9 cellular contexts compared by ENCODE assay signal in the genomic region with DNA sequence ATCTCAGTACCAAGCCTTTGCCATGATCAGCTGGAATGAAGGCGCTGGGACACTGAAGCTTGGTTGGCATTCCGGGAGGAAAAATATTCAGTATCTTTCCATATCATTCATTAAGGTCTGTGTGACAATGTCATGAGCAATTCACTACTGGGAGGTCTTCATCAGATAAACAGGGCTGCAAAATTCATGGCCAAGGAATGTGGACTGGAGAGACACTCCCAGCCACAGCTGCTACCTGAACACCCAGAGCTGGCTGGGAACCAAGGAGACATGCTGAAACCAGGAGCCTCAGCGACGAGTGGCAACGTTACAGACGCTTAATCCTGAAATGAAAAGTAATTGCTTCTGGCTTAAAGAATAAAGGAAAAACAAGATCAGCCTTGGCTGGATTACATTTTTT. TPM values are rescaled to one million over a fixed set of nuclear protein-coding genes. Genes with fewer than 3 reads are reported as not detected.
DNase-seq lines count a peak whose midpoint lies in the region; ATAC-seq and TF ChIP-seq lines count a peak whose summit lies in the region.
"Had no signal": no experiment of that assay in that cellular context is flagged by ENCODE, and none has a peak within 500 bp of the region (broad histone marks: within the 10 kb centered on the region; RNA-seq: fewer than 3 reads in every experiment).

No MANE protein-coding gene starts in this region.

- H3K79me2 ChIP-seq in PC-9 (ENCODE audit: low read depth) (no peaks in the 10 kb centered on the region), fibroblast of lung (ENCODE audit: control insufficient read depth, insufficient read depth, low read length) (no peaks in the 10 kb centered on the region)

- TF ChIP-seq CTCF in PC-9 (conservative IDR thresholded peaks at IDR 0.05): no peak
- TF ChIP-seq CTCF in fibroblast of lung (conservative IDR thresholded peaks at IDR 0.05 in 1 of 2, IDR thresholded peaks at IDR 0.05 in 1 of 2; ENCODE audit: low read depth in 1 of 2, low read length in 2 of 2): no peak
- TF ChIP-seq CTCF in dorsolateral prefrontal cortex (IDR thresholded peaks at IDR 0.05 in 54 of 56, conservative IDR thresholded peaks at IDR 0.05 in 2 of 56; ENCODE audit: low read depth in 1 of 56, partially characterized antibody in 56 of 56): no peak

- DNase-seq in H4 (ENCODE audit: low spot score) (peak; percentile 48), PC-9 (peak; percentile 86 to 98), fibroblast of lung (ENCODE audit: low read depth in 2 of 2) (peak in 1 of 2 donors; percentile 85), NCI-H1417 treated with DMSO at 0.1 percent for 48 hours (lab: John Stamatoyannopoulos, UW) (no peak), dorsolateral prefrontal cortex (no peak)
- DNase-seq: central memory CD4-positive, alpha-beta T cell had no signal

- H2AFZ ChIP-seq in PC-9: peak overlapping the region; percentile 44
- no peak overlapping the region for H2AFZ ChIP-seq in fibroblast of lung (ENCODE audit: low read length)

- peak overlapping the region; percentile 73 for H3K4me2 ChIP-seq in PC-9
- peak overlapping the region; percentile 62 for H3K4me2 ChIP-seq in fibroblast of lung (ENCODE audit: extremely low read depth, insufficient read depth, low read length)

- intact Hi-C loops in PC-9 (cut with micrococcal nuclease; ENCODE audit: unreplicated experiment) (loop anchor here (1.0 to 10.0 kb wide), 5 partner anchors 85 to 355 kb away; a partner anchor contains a TSS), dorsolateral prefrontal cortex (cut with DNase I) (no loop called here)

- H3K27ac ChIP-seq in PC-9 (peak overlapping the region; percentile 51), fibroblast of lung (ENCODE audit: insufficient read depth, low read length) (no peak overlapping the region), skeletal muscle tissue (ENCODE audit: low read depth, low read length) (no peak overlapping the region), dorsolateral prefrontal cortex (no peak overlapping the region)

- H3K36me3 ChIP-seq in PC-9 (ENCODE audit: low read depth) (no peaks in the 10 kb centered on the region), fibroblast of lung (ENCODE audit: control insufficient read depth, insufficient read depth, low read length) (peaks cover 3% of the 10 kb centered on the region), skeletal muscle tissue (ENCODE audit: control insufficient read depth in 3 of 3, insufficient read depth in 3 of 3, low read length in 3 of 3) (no peaks in the 10 kb centered on the region)

- ATAC-seq in GM21515 (IDR thresholded peaks at IDR 0.05; ENCODE audit: unreplicated experiment) (no peak), GM19452 (IDR thresholded peaks at IDR 0.05; ENCODE audit: unreplicated experiment) (no peak)

- H3K9me3 ChIP-seq in PC-9 (ENCODE audit: insufficient read depth, low read depth) (no peaks in the 10 kb centered on the region), fibroblast of lung (ENCODE audit: control insufficient read depth, insufficient read depth, low read depth, low read length) (no peaks in the 10 kb centered on the region), skeletal muscle tissue (ENCODE audit: control insufficient read depth in 3 of 3, low read length in 3 of 3) (no peaks in the 10 kb centered on the region)

- H3K9ac ChIP-seq in fibroblast of lung (ENCODE audit: insufficient read depth, low read length) (no peak overlapping the region), skeletal muscle tissue (ENCODE audit: low read depth in 1 of 3, low read length in 3 of 3) (peak overlapping the region; percentile 16 to 46 (median 28))

- H3K27me3 ChIP-seq in PC-9 (ENCODE audit: insufficient read depth, low read depth) (no peaks in the 10 kb centered on the region), fibroblast of lung (ENCODE audit: control insufficient read depth, insufficient read depth, low read length) (no peaks in the 10 kb centered on the region), skeletal muscle tissue (ENCODE audit: control insufficient read depth in 3 of 3, insufficient read depth in 3 of 3, low read length in 3 of 3) (no peaks in the 10 kb centered on the region), dorsolateral prefrontal cortex (no peaks in the 10 kb centered on the region)

- H3F3A ChIP-seq in PC-9 (ENCODE audit: insufficient read depth, low read depth): peaks cover 21% of the 10 kb centered on the region; the same call in 1 of the 2 replicates

- H3K4me1 ChIP-seq in PC-9 (replicated peaks; ENCODE audit: insufficient read depth): peaks cover 35% of the 10 kb centered on the region
- peaks cover 7% of the 10 kb centered on the region for H3K4me1 ChIP-seq in fibroblast of lung (ENCODE audit: control insufficient read depth, extremely low read depth, insufficient read depth, low read length)
- peaks cover 0 to 15% (median 10%) of the 10 kb centered on the region in 3 donors for H3K4me1 ChIP-seq in skeletal muscle tissue (ENCODE audit: control insufficient read depth in 3 of 3, insufficient read depth in 3 of 3, low read length in 3 of 3)

- CTCF ChIA-PET in PC-9 (lab: Charles Lee): interaction anchor here (0.5 to 1.0 kb wide), 2 partner anchors 84 to 213 kb away, joined by 4 read pairs; a partner anchor contains a TSS

- no TSS peak for BruUV-seq in PC-9 (replicated peaks; lab: Mats Ljungman, UMichigan)

- POLR2A ChIA-PET in PC-9 (lab: Charles Lee; ENCODE audit: unreplicated experiment): interaction anchor here (0.6 to 0.8 kb wide), 3 partner anchors 69 to 354 kb away, joined by 3 to 6 read pairs (median 4); no protein-coding TSS in a partner anchor

- no peaks in the 10 kb centered on the region for H4K20me1 ChIP-seq in PC-9 (ENCODE audit: insufficient read depth)
- H4K20me1 ChIP-seq in fibroblast of lung (ENCODE audit: control insufficient read depth, extremely low read depth, insufficient read depth, low read length): no peaks in the 10 kb centered on the region

- H3K9me2 ChIP-seq in PC-9 (ENCODE audit: insufficient read depth): no peaks in the 10 kb centered on the region

- peak overlapping the region; percentile 37; the same call in 1 of the 2 replicates for H3K4me3 ChIP-seq in PC-9
- H3K4me3 ChIP-seq in fibroblast of lung (replicated peaks in 1 of 4; ENCODE audit: control extremely low read depth in 1 of 4, insufficient read depth in 1 of 4, low read depth in 3 of 4, low read length in 4 of 4): no peak overlapping the region
- peak overlapping the region; percentile 27 to 57 (median 49) for H3K4me3 ChIP-seq in skeletal muscle tissue (ENCODE audit: low read length in 3 of 3)
- H3K4me3 ChIP-seq in dorsolateral prefrontal cortex: no peak overlapping the region

RNA-seq across cellular contexts. Expression of a gene that starts 30.6 kb away (rescaled TPM):
- 4.3 and 6.1 TPM in 2 replicates for total RNA-seq in H4 (2014; rRNA removed; shearing (Covaris generic))
- total RNA-seq in PC-9 (2021) (29.6 and 31.9 TPM in 2 replicates), fibroblast of lung (22.6 and 50.0 TPM in 2 replicates), skeletal muscle tissue (12.0 TPM), dorsolateral prefrontal cortex (100 to 1,000 TPM in 116 of 120 experiments, 10 to 100 TPM in 4; 76.1 to 218 (median 142) TPM)
- 164 and 218 TPM in 2 replicates for polyA plus RNA-seq in fibroblast of lung
- 78.3 and 108 TPM in 2 replicates for polyA plus RNA-seq in fibroblast of lung (2012)
- polyA minus RNA-seq in fibroblast of lung (ENCODE audit: low replicate concordance): 84.3 and 113 TPM in 2 replicates

Comparison
In these comparisons a context has a peak if more than half of its experiments do, and no peak if none do; other contexts are left out.
1. DNase-seq: peak in H4 (single experiment) and PC-9 (2 of 2); none in NCI-H1417 treated with DMSO at 0.1 percent for 48 hours (single experiment) and dorsolateral prefrontal cortex (0 of 10).
2. H3K4me3 ChIP-seq: peak in PC-9 (single experiment) and skeletal muscle tissue (3 of 3); none in fibroblast of lung (0 of 4) and dorsolateral prefrontal cortex (0 of 59).